ENCODE assay signal across 8 cellular contexts in the genomic region with DNA sequence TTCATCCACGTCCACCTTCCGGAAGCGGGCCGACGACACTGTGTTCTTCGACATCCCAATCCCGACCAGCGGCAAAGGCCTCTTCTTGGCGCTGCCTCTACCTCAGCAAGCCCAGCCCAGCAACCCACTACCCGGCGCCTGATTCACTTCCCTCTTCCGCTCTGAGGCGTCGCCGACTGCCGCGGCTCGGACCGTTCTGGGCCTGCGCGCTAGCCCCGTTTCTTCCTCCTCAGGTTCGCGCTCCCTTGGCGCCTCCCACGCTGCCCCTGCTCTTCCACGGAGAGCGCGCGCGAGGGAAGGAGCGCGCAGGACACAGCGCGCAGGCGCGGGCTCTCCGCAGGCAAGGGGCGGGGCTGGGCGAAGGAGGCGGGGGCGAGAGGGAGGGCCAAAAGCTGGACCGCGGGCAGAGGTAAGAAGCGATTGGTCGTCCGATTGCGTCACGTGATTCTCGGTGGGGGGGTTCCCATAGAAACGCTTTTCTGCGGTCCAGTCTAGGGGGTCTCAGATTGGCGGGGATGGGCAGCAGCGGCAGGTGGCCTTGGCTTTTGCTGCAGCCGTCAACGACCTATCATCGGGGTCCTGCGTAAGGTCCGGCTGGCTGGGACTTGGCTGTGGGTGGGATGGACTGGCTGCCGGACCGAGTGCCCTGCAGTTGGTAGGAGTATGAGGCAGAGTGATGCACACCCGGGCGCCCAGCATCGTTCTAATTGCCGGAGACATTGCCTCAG. TPM values are rescaled to one million over a fixed set of nuclear protein-coding genes. Genes with fewer than 3 reads are reported as not detected.
DNase-seq lines count a peak whose midpoint lies in the region; ATAC-seq and TF ChIP-seq lines count a peak whose summit lies in the region.

TSS of gene ARPC5 (minus strand) at position 178 of the 728 bp plus-strand sequence. CDS start at position 54, 124 bp downstream.

- peak within 1 kb of the TSS; percentile 99 for H3K4me3 Mint-ChIP-seq in activated naive CD8-positive, alpha-beta T cell treated with anti-CD3 and anti-CD28 coated beads, Interleukin-2, amount 50 U/mL, for 24 hours

- H2AFZ ChIP-seq in parathyroid adenoma, result peak within 1 kb of the TSS; percentile 79

- intact Hi-C loops in Right ventricle myocardium superior (cut with DNase I), result no loop called here

- H3K4me1 ChIP-seq in parathyroid adenoma, result no peaks in the 10 kb centered on the region
- peaks cover 0 to 47% (median 20%) of the 10 kb centered on the region in 4 donors for H3K4me1 ChIP-seq in tibial nerve

- peak within 1 kb of the TSS; percentile 77 for H3K27ac ChIP-seq in parathyroid adenoma
- peak within 1 kb of the TSS; percentile 86 to 97 (median 94) for H3K27ac ChIP-seq in tibial nerve

- H3K9me3 ChIP-seq in parathyroid adenoma (ENCODE audit: control insufficient read depth, low read length), result no peaks in the 10 kb centered on the region
- H3K9me3 ChIP-seq in tibial nerve, result no peaks in the 10 kb centered on the region

- TF ChIP-seq POLR2A in GM10847 (IDR thresholded peaks at IDR 0.05; ENCODE audit: extremely low read depth, insufficient read length) (peak; percentile 87), tibial nerve (IDR thresholded peaks at IDR 0.05) (peak; percentile 92 to 93)

- peaks cover 34% of the 10 kb centered on the region for H3K4me1 Mint-ChIP-seq in activated naive CD8-positive, alpha-beta T cell treated with anti-CD3 and anti-CD28 coated beads, Interleukin-2, amount 50 U/mL, for 24 hours

- TF ChIP-seq CTCF in parathyroid adenoma (IDR thresholded peaks at IDR 0.05) (no peak), tibial nerve (IDR thresholded peaks at IDR 0.05) (peak in 3 of 5 experiments; percentile 5 to 47 (median 26))

- no peak within 1 kb of the TSS for H3K9ac ChIP-seq in parathyroid adenoma

- H3K36me3 ChIP-seq in parathyroid adenoma (ENCODE audit: control insufficient read depth, insufficient read depth, low read length) (no peaks in the 10 kb centered on the region), tibial nerve (no peaks in the 10 kb centered on the region)

- no peaks in the 10 kb centered on the region for H3K9me3 Mint-ChIP-seq in activated naive CD8-positive, alpha-beta T cell treated with anti-CD3 and anti-CD28 coated beads, Interleukin-2, amount 50 U/mL, for 24 hours

- WGBS in tibial nerve, 2 donors, result 1% methylated on average over 33 to 58 of the region's 65 CpGs

- peak within 1 kb of the TSS; percentile 97 for H3K4me2 ChIP-seq in parathyroid adenoma (ENCODE audit: low read length)

- no peaks in the 10 kb centered on the region for H3K27me3 ChIP-seq in parathyroid adenoma (ENCODE audit: control insufficient read depth, insufficient read depth, low read length)
- H3K27me3 ChIP-seq in tibial nerve, result no peaks in the 10 kb centered on the region

- H3K27ac Mint-ChIP-seq in activated naive CD8-positive, alpha-beta T cell treated with anti-CD3 and anti-CD28 coated beads, Interleukin-2, amount 50 U/mL, for 24 hours, result peak within 1 kb of the TSS; percentile 99

- no peaks in the 10 kb centered on the region for H3K79me2 ChIP-seq in parathyroid adenoma

- peaks cover 12% of the 10 kb centered on the region for H3K27me3 Mint-ChIP-seq in activated naive CD8-positive, alpha-beta T cell treated with anti-CD3 and anti-CD28 coated beads, Interleukin-2, amount 50 U/mL, for 24 hours

- TF ChIP-seq EP300 in tibial nerve (IDR thresholded peaks at IDR 0.05), result peak; percentile 81 to 96

- DNase-seq in NCI-H1417 treated with DMSO at 0.1 percent for 48 hours (lab: John Stamatoyannopoulos, UW), result peak; percentile 98
- peak; percentile 95 for DNase-seq in SW480 (ENCODE audit: low spot score)
- peak; percentile 97 for DNase-seq in activated naive CD8-positive, alpha-beta T cell treated with anti-CD3 and anti-CD28 coated beads, Interleukin-2, amount 50 U/mL, for 24 hours
- peak; percentile 98 for DNase-seq in Right ventricle myocardium superior
- DNase-seq in tibial nerve (ENCODE audit: low spot score in 2 of 2), result peak; percentile 89 to 92

- ATAC-seq in HG02759 (IDR thresholded peaks at IDR 0.05; ENCODE audit: unreplicated experiment) (peak; percentile 87), Right ventricle myocardium superior (ENCODE audit: poor library complexity) (peak; percentile 93)
- peak; percentile 93 for ATAC-seq in activated naive CD8-positive, alpha-beta T cell treated with anti-CD3 and anti-CD28 coated beads, Interleukin-2, amount 50 U/mL, for 24 hours

- peaks cover 12% of the 10 kb centered on the region for H3K36me3 Mint-ChIP-seq in activated naive CD8-positive, alpha-beta T cell treated with anti-CD3 and anti-CD28 coated beads, Interleukin-2, amount 50 U/mL, for 24 hours (ENCODE audit: low read depth)

- H3K4me3 ChIP-seq in parathyroid adenoma (ENCODE audit: low read depth, low read length) (peak within 1 kb of the TSS; percentile 96), tibial nerve (peak within 1 kb of the TSS; percentile 81 to 95 (median 86))

RNA-seq across cellular contexts. Expression of gene ARPC5, which starts in this region (rescaled TPM):
- 32.9 TPM for total RNA-seq in Right ventricle myocardium superior
- 100 to 1,000 TPM in 1 of 4 donors, 10 to 100 TPM in 3; 71.8 to 102 (median 78.7) TPM for total RNA-seq in tibial nerve

Comparison
In these comparisons a context has a peak if more than half of its experiments do, and no peak if none do; other contexts are left out.
1. Peak in every context shown above with its lines: DNase-seq, ATAC-seq, H3K4me3 ChIP-seq and H3K27ac ChIP-seq.